Comparison of ENCODE assay signal across 12 cellular contexts in the genomic region with DNA sequence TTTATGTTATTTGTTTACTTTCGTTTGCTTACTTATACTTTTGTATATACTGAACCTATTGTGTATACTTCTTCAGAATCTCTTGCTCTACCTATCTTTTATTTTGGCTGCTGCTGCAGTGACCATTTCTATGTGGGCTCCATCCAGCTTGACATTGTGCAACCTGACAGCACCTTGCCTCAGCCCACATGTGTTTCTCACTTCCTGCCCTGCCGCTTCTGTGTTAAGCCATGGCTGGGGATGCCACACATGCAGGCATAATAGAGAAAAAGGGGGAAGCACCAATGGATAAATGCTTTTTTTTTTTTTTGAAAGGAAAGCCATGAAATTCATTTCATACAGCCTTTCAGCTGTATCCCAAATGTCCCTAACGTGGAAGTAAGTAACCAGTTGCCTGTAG.
DNase-seq lines count a peak whose midpoint lies in the region; ATAC-seq lines count a peak whose summit lies in the region.
"Had no signal": no experiment of that assay in that cellular context is flagged by ENCODE, and none has a peak within 500 bp of the region (broad histone marks: within the 10 kb centered on the region; RNA-seq: fewer than 3 reads in every experiment).

No MANE protein-coding gene starts in this region.

- peak; percentile 66 for DNase-seq in OCI-M1 (lab: John Stamatoyannopoulos, UW)
- no peak for DNase-seq in NCI-H1417 treated with DMSO at 0.1 percent for 48 hours (lab: John Stamatoyannopoulos, UW)
- no peak for DNase-seq in SHP77 (lab: John Stamatoyannopoulos, UW)
- no peak for DNase-seq in stimulated activated CD4-positive, alpha-beta T cell treated with anti-CD3 and anti-CD28 coated beads, Interleukin-4, amount 100 ng/mL, for 4 hours
- DNase-seq: activated CD4-positive, alpha-beta T cell treated with anti-CD3 and anti-CD28 coated beads, Interleukin-2, amount 10 ng/mL, durations not matched to agents 7 days and 5 days; anterior cingulate cortex; mucosa of descending colon; NCI-H187 treated with DMSO at 0.1 percent for 48 hours had no signal

- H3K36me3 Mint-ChIP-seq in stimulated activated memory B cell treated with anti-CD40 and anti-IgM and Interleukin-4, amounts not matched to agents 10 μg/mL and 1 μg/mL and 100 μg/mL, for 72 hours = no peaks in the 10 kb centered on the region

- no peaks in the 10 kb centered on the region for H3K4me1 Mint-ChIP-seq in stimulated activated memory B cell treated with anti-CD40 and anti-IgM and Interleukin-4, amounts not matched to agents 10 μg/mL and 1 μg/mL and 100 μg/mL, for 72 hours

- H3K27me3 Mint-ChIP-seq in stimulated activated memory B cell treated with anti-CD40 and anti-IgM and Interleukin-4, amounts not matched to agents 10 μg/mL and 1 μg/mL and 100 μg/mL, for 72 hours = no peaks in the 10 kb centered on the region

- H3K9me3 Mint-ChIP-seq in stimulated activated memory B cell treated with anti-CD40 and anti-IgM and Interleukin-4, amounts not matched to agents 10 μg/mL and 1 μg/mL and 100 μg/mL, for 72 hours = no peaks in the 10 kb centered on the region
- H3K9me3 Mint-ChIP-seq: activated CD4-positive, alpha-beta T cell treated with anti-CD3 and anti-CD28 coated beads, Interleukin-2, amount 10 ng/mL, durations not matched to agents 7 days and 5 days had no signal

- no peak overlapping the region for H3K4me3 Mint-ChIP-seq in stimulated activated memory B cell treated with anti-CD40 and anti-IgM and Interleukin-4, amounts not matched to agents 10 μg/mL and 1 μg/mL and 100 μg/mL, for 72 hours
- H3K4me3 Mint-ChIP-seq: activated CD4-positive, alpha-beta T cell treated with anti-CD3 and anti-CD28 coated beads, Interleukin-2, amount 10 ng/mL, durations not matched to agents 7 days and 5 days had no signal

- ATAC-seq in GM19023 (IDR thresholded peaks at IDR 0.05; ENCODE audit: unreplicated experiment) = peak; percentile 93
- ATAC-seq in GM21576 (IDR thresholded peaks at IDR 0.05; ENCODE audit: unreplicated experiment) = peak; percentile 95
- ATAC-seq in HG03196 (IDR thresholded peaks at IDR 0.05; ENCODE audit: unreplicated experiment) = peak; percentile 89
- no peak for ATAC-seq in stimulated activated memory B cell treated with anti-CD40 and anti-IgM and Interleukin-4, amounts not matched to agents 10 μg/mL and 1 μg/mL and 100 μg/mL, for 72 hours
- ATAC-seq: mucosa of descending colon had no signal

- H3K27ac Mint-ChIP-seq in stimulated activated memory B cell treated with anti-CD40 and anti-IgM and Interleukin-4, amounts not matched to agents 10 μg/mL and 1 μg/mL and 100 μg/mL, for 72 hours = no peak overlapping the region
- H3K27ac Mint-ChIP-seq: activated CD4-positive, alpha-beta T cell treated with anti-CD3 and anti-CD28 coated beads, Interleukin-2, amount 10 ng/mL, durations not matched to agents 7 days and 5 days had no signal
